ENCODE assay signal across 12 cellular contexts in the genomic region with DNA sequence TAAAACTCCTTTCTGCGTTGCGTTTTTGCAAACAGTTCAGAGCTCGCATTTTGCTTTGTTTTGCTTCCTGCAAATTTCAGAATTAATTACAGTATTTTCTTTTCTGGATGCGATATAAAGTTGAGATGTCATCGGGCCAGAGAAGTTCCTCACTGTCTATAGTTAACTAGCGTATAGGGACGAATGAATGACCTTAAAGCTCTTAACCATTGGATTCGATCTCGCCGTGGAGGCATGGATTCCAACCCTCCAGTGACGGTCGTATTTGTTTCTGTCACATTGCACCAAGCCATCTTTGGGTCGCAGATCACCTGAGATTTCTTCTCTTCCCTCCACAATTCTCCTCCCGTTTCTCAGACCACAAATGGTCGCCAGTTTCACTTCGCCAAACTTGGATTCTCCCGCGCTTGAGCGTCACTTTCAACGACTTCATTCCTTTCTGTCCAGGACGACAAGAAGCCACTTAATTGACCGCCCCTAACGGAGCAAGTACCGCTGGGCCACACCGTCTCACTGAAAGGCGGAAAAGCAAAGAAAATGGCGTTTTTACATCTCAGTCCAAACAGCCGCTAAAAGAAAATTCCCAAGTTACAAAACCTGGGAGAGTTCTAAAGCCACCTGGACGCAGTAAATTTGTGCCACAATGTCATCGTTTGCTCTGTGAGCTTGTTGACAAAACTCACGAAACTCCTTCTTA.
A peak's percentile ranks its signal among the peaks of the same experiment; 100 is the strongest.
DNase-seq lines count a peak whose midpoint lies in the region; ATAC-seq and TF ChIP-seq lines count a peak whose summit lies in the region.
"Had no signal": no experiment of that assay in that cellular context is flagged by ENCODE, and none has a peak within 500 bp of the region (broad histone marks: within the 10 kb centered on the region; RNA-seq: fewer than 3 reads in every experiment).

No MANE protein-coding gene starts in this region.

- peaks cover 8% of the 10 kb centered on the region for H3K27me3 ChIP-seq in IMR-90 (ENCODE audit: control insufficient read depth, insufficient read depth, low read length)

- H3K4me3 ChIP-seq in IMR-90 (ENCODE audit: insufficient read depth, low read depth, low read length): peak overlapping the region; percentile 30
- H3K4me3 ChIP-seq in choroid plexus epithelial cell (ENCODE audit: low read depth, low read length): peak overlapping the region; percentile 5
- H3K4me3 ChIP-seq: uterus had no signal

- no peak overlapping the region for H3K56ac ChIP-seq in IMR-90 (ENCODE audit: extremely low read depth, insufficient read depth, low read length)

- no peak overlapping the region for H2BK5ac ChIP-seq in IMR-90 (ENCODE audit: low read depth, low read length, poor library complexity, severe bottlenecking)

- no peaks in the 10 kb centered on the region for H4K20me1 ChIP-seq in IMR-90 (ENCODE audit: insufficient read depth, low read length)

- H3K23ac ChIP-seq in IMR-90 (ENCODE audit: low read depth, low read length): no peak overlapping the region

- H3K36me3 ChIP-seq in IMR-90 (ENCODE audit: control insufficient read depth, insufficient read depth, low read length): no peaks in the 10 kb centered on the region
- H3K36me3 ChIP-seq: uterus had no signal

- dilution Hi-C loops in IMR-90 (cut with HindIII; ENCODE audit: low sequenced_read_pairs, unreplicated experiment): no loop called here

- no peak overlapping the region for H3K9ac ChIP-seq in IMR-90 (ENCODE audit: low read depth, low read length)

- H4K8ac ChIP-seq in IMR-90 (ENCODE audit: low read depth in 2 of 2, low read length in 2 of 2): no peak overlapping the region

- TF ChIP-seq CTCF in IMR-90 (conservative IDR thresholded peaks at IDR 0.05; ENCODE audit: low read depth, low read length) (no peak), choroid plexus epithelial cell (conservative IDR thresholded peaks at IDR 0.05; ENCODE audit: low read depth, low read length) (no peak)

- H4K91ac ChIP-seq in IMR-90 (ENCODE audit: insufficient read depth, low read depth, low read length): no peak overlapping the region

- H3K9me1 ChIP-seq in IMR-90 (ENCODE audit: insufficient read depth, low read length): no peaks in the 10 kb centered on the region

- CTCF ChIA-PET in activated CD4-positive, alpha-beta T cell treated with anti-CD3 and anti-CD28 coated beads for 36 hours (lab: Charles Lee): interaction anchor here (1.1 kb wide), 1 partner anchor 307 kb away, joined by 3 read pairs; no protein-coding TSS in a partner anchor
- CTCF ChIA-PET in IMR-90 (lab: Yijun Ruan, JAX): no interaction called here

- H2AK9ac ChIP-seq in IMR-90 (replicated peaks; ENCODE audit: low read depth, low read length, poor library complexity): no peak overlapping the region

- H2BK15ac ChIP-seq in IMR-90 (ENCODE audit: low read depth, low read length): no peak overlapping the region

- no peak overlapping the region for H3K4ac ChIP-seq in IMR-90 (ENCODE audit: low read depth, low read length)

- H3K14ac ChIP-seq in IMR-90 (replicated peaks; ENCODE audit: low read depth, low read length): no peak overlapping the region

- H2AFZ ChIP-seq in IMR-90 (replicated peaks; ENCODE audit: low read length, poor library complexity): peak overlapping the region; percentile 9

- no peaks in the 10 kb centered on the region for H3K9me3 ChIP-seq in IMR-90 (ENCODE audit: control insufficient read depth, insufficient read depth, low read length)
- H3K9me3 ChIP-seq: uterus had no signal

- peaks cover 4% of the 10 kb centered on the region for H3K4me1 Mint-ChIP-seq in activated CD4-positive, alpha-beta T cell treated with anti-CD3 and anti-CD28 coated beads for 36 hours
- H3K4me1 Mint-ChIP-seq in naive B cell: peaks cover 4 to 11% (median 5%) of the 10 kb centered on the region in 3 donors

- H3K4me2 ChIP-seq in IMR-90 (ENCODE audit: low read depth, low read length): peak overlapping the region; percentile 93

- peak overlapping the region; percentile 9 for H3K4me3 Mint-ChIP-seq in activated CD4-positive, alpha-beta T cell treated with anti-CD3 and anti-CD28 coated beads for 36 hours
- peak overlapping the region in 4 of 8 donors; percentile 2 to 37 (median 22) for H3K4me3 Mint-ChIP-seq in naive B cell
- H3K4me3 Mint-ChIP-seq: mesothelial cell of epicardium had no signal

- H3K9me3 Mint-ChIP-seq in activated CD4-positive, alpha-beta T cell treated with anti-CD3 and anti-CD28 coated beads for 36 hours (ENCODE audit: low read depth): peaks cover 4% of the 10 kb centered on the region
- H3K9me3 Mint-ChIP-seq in naive B cell: peaks cover 0 to 48% (median 25%) of the 10 kb centered on the region in 7 donors
- H3K9me3 Mint-ChIP-seq: mesothelial cell of epicardium had no signal

- no peak overlapping the region for H3K27ac Mint-ChIP-seq in activated CD4-positive, alpha-beta T cell treated with anti-CD3 and anti-CD28 coated beads for 36 hours
- peak overlapping the region in 4 of 6 donors; percentile 24 to 92 (median 72) for H3K27ac Mint-ChIP-seq in naive B cell
- H3K27ac Mint-ChIP-seq: mesothelial cell of epicardium had no signal

- no peak overlapping the region for H4K5ac ChIP-seq in IMR-90 (ENCODE audit: low read depth, low read length)

- H3K27me3 Mint-ChIP-seq in activated CD4-positive, alpha-beta T cell treated with anti-CD3 and anti-CD28 coated beads for 36 hours: peaks cover 64% of the 10 kb centered on the region
- H3K27me3 Mint-ChIP-seq in naive B cell: peaks cover 67 to 86% (median 82%) of the 10 kb centered on the region in 3 donors

- POLR2A ChIA-PET in activated CD4-positive, alpha-beta T cell treated with anti-CD3 and anti-CD28 coated beads for 36 hours (lab: Charles Lee): no interaction called here
- POLR2A ChIA-PET in IMR-90 (lab: Charles Lee; ENCODE audit: unreplicated experiment): no interaction called here

- no peak overlapping the region for H2AK5ac ChIP-seq in IMR-90 (ENCODE audit: low read depth, low read length)

- no peaks in the 10 kb centered on the region for H3K79me1 ChIP-seq in IMR-90 (ENCODE audit: low read depth in 1 of 2, low read length in 2 of 2)

- TF ChIP-seq RAD21 in IMR-90 (IDR thresholded peaks at IDR 0.05; ENCODE audit: low read length): no peak

- H3K27ac ChIP-seq in IMR-90 (ENCODE audit: insufficient read depth, low read length): no peak overlapping the region
- H3K27ac ChIP-seq: uterus had no signal

- no peak for DNase-seq in activated CD4-positive, alpha-beta T cell treated with anti-CD3 and anti-CD28 coated beads for 36 hours
- no peak for DNase-seq in activated CD4-positive, alpha-beta T cell treated with anti-CD3 and anti-CD28 coated beads, Interleukin-2, amount 50 U/mL, for 48 hours
- no peak for DNase-seq in IMR-90
- no peak for DNase-seq in choroid plexus epithelial cell (ENCODE audit: low read depth)
- no peak for DNase-seq in naive B cell
- no peak for DNase-seq in superior temporal gyrus (ENCODE audit: extremely low spot score)
- DNase-seq in HCEC 1CT: no peak
- DNase-seq: activated CD8-positive, alpha-beta memory T cell treated with anti-CD3 and anti-CD28 coated beads, Interleukin-2, amount 50 U/mL, for 48 hours; NCI-H226; uterus had no signal

- H3K36me3 Mint-ChIP-seq in activated CD4-positive, alpha-beta T cell treated with anti-CD3 and anti-CD28 coated beads for 36 hours (ENCODE audit: low read depth): no peaks in the 10 kb centered on the region
- peaks cover 0 to 11% of the 10 kb centered on the region in 2 donors for H3K36me3 Mint-ChIP-seq in naive B cell
- H3K36me3 Mint-ChIP-seq: mesothelial cell of epicardium had no signal

- BruUV-seq in IMR-90 (replicated peaks; lab: Mats Ljungman, UMichigan): no TSS peak

- H2BK20ac ChIP-seq in IMR-90 (ENCODE audit: low read depth, low read length): no peak overlapping the region

- H2BK120ac ChIP-seq in IMR-90 (ENCODE audit: low read depth, low read length): no peak overlapping the region

- intact Hi-C loops in activated CD4-positive, alpha-beta T cell treated with anti-CD3 and anti-CD28 coated beads for 36 hours (cut with DNase I, micrococcal nuclease): loop anchor here in 1 of 2 experiments (5.0 to 10.0 kb wide), 2 partner anchors 266 to 1257 kb away; no protein-coding TSS in a partner anchor
- intact Hi-C loops in IMR-90 (cut with micrococcal nuclease): no loop called here

- ATAC-seq in activated CD4-positive, alpha-beta T cell treated with anti-CD3 and anti-CD28 coated beads for 36 hours: no peak
- ATAC-seq in IMR-90 (ENCODE audit: low read depth) (no peak), naive B cell (ENCODE audit: low read depth in 2 of 2) (no peak), GM21723 (IDR thresholded peaks at IDR 0.05; ENCODE audit: unreplicated experiment) (no peak)

- 0% methylated on average over 3 of the region's 31 CpGs; no CpG with 5 or more reads in 1 of the 2 experiments for WGBS in IMR-90 (ENCODE audit: extremely low coverage in 2 of 2, insufficient read length in 1 of 2), 2 experiments

- H3K18ac ChIP-seq in IMR-90 (ENCODE audit: low read depth, low read length): no peak overlapping the region

- in situ Hi-C loops in IMR-90 (cut with MboI; ENCODE audit: low sequenced_read_pairs): no loop called here

- no peak for TF ChIP-seq POLR2A in IMR-90 (IDR thresholded peaks at IDR 0.05; ENCODE audit: low read depth, low read length)

- H3K4me1 ChIP-seq in IMR-90 (ENCODE audit: control insufficient read depth, insufficient read depth, low read length): no peaks in the 10 kb centered on the region
- H3K4me1 ChIP-seq: uterus had no signal

TF ChIP-seq in IMR-90, 13 proteins besides CTCF, POLR2A, EP300 and RAD21:
- TF ChIP-seq, protein P1, sequence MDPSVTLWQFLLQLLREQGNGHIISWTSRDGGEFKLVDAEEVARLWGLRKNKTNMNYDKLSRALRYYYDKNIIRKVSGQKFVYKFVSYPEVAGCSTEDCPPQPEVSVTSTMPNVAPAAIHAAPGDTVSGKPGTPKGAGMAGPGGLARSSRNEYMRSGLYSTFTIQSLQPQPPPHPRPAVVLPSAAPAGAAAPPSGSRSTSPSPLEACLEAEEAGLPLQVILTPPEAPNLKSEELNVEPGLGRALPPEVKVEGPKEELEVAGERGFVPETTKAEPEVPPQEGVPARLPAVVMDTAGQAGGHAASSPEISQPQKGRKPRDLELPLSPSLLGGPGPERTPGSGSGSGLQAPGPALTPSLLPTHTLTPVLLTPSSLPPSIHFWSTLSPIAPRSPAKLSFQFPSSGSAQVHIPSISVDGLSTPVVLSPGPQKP (IDR thresholded peaks at IDR 0.05; ENCODE audit: borderline replicate concordance, low read depth, low read length): no peak
- TF ChIP-seq CHD1 (IDR thresholded peaks at IDR 0.05; ENCODE audit: low read depth, low read length): no peak
- TF ChIP-seq USF2 (IDR thresholded peaks at IDR 0.05; ENCODE audit: low read depth, low read length): no peak
- no peak for TF ChIP-seq BHLHE40 (IDR thresholded peaks at IDR 0.05; ENCODE audit: low read depth, low read length)
- TF ChIP-seq FOS (IDR thresholded peaks at IDR 0.05; ENCODE audit: low read depth, low read length): no peak
TF ChIP-seq in IMR-90: peak in this region for 0.
